Comparison of ENCODE assay signal across 29 cellular contexts in genomic region chr19:46608178-46608577, GRCh38. TPM values are rescaled to one million over a fixed set of nuclear protein-coding genes. Genes with fewer than 3 reads are reported as not detected.
DNase-seq lines count a peak whose midpoint lies in the region; TF ChIP-seq lines count a peak whose summit lies in the region.
"Had no signal": no experiment of that assay in that cellular context is flagged by ENCODE, and none has a peak within 500 bp of the region (broad histone marks: within the 10 kb centered on the region; RNA-seq: fewer than 3 reads in every experiment).

No MANE protein-coding gene starts in this region.

- no peaks in the 10 kb centered on the region for H3K27me3 ChIP-seq in dorsolateral prefrontal cortex
- H3K27me3 ChIP-seq: cardiac muscle cell, pancreas, spleen, suprapubic skin had no signal

- TF ChIP-seq CTCF in GM10248 (IDR thresholded peaks at IDR 0.05; ENCODE audit: control extremely low read depth, extremely low read depth, low read depth, missing control alignments): no peak
- TF ChIP-seq CTCF in dorsolateral prefrontal cortex (IDR thresholded peaks at IDR 0.05 in 54 of 56, conservative IDR thresholded peaks at IDR 0.05 in 2 of 56; ENCODE audit: low read depth in 1 of 56, partially characterized antibody in 56 of 56): no peak
- TF ChIP-seq CTCF in foreskin fibroblast (IDR thresholded peaks at IDR 0.05; ENCODE audit: low read depth, low read length): no peak

- POLR2A ChIA-PET in GM10248 (lab: Yijun Ruan, JAX): interaction anchor here (0.6 kb wide), 1 partner anchor 96 kb away, joined by 3 read pairs; no protein-coding TSS in a partner anchor

- CTCF ChIA-PET in GM10248 (lab: Yijun Ruan, JAX): interaction anchor here (18.5 kb wide), 1 partner anchor 54 kb away, joined by 287 read pairs; the partner anchor contains the start of gene DACT3

- peak; percentile 1 for DNase-seq in activated CD4-positive, alpha-beta T cell treated with anti-CD3 and anti-CD28 coated beads for 1 hour
- no peak for DNase-seq in activated CD4-positive, alpha-beta T cell treated with anti-CD3 and anti-CD28 coated beads, Interleukin-2, amount 50 U/mL, for 1 hour
- DNase-seq in GM10248 (ENCODE audit: extremely low spot score) (peak; percentile 6), dorsolateral prefrontal cortex (peak in 4 of 10 donors; percentile 21 to 33 (median 26)), foreskin fibroblast (no peak), NCI-H2196 (lab: John Stamatoyannopoulos, UW; ENCODE audit: unreplicated experiment) (no peak)
- DNase-seq in stimulated activated CD8-positive, alpha-beta memory T cell treated with anti-CD3 and anti-CD28 coated beads, Interleukin-4, amount 100 ng/mL, for 48 hours: peak; percentile 17
- DNase-seq in stimulated activated CD4-positive, alpha-beta T cell treated with anti-CD3 and anti-CD28 coated beads, Interleukin-1b, Interleukin-23, amount 100 ng/mL, for 48 hours: no peak
- DNase-seq: 8988T; activated CD4-positive, alpha-beta T cell treated with anti-CD3 and anti-CD28 coated beads for 48 hours; activated naive CD4-positive, alpha-beta T cell treated with anti-CD3 and anti-CD28 coated beads for 36 hours; Karpas-422; mammary epithelial cell; NCI-H1436; NCI-H446; NCI-H82; pancreas; stimulated activated CD4-positive, alpha-beta T cell treated with anti-CD3 and anti-CD28 coated beads, Interleukin-4, amount 100 ng/mL, for 1 hour had no signal

- intact Hi-C loops in dorsolateral prefrontal cortex (cut with DNase I): no loop called here

- H3K4me3 ChIP-seq in dorsolateral prefrontal cortex: peak overlapping the region in 7 of 59 donors; percentile 17 to 98 (median 26)
- no peak overlapping the region for H3K4me3 ChIP-seq in foreskin fibroblast (ENCODE audit: low read depth in 1 of 2, low read length in 2 of 2)
- H3K4me3 ChIP-seq: cardiac muscle cell, GM12878, GM23338, pancreas, spleen, suprapubic skin had no signal

- H3K27ac ChIP-seq in dorsolateral prefrontal cortex: peak overlapping the region in 56 of 59 donors; percentile 29 to 100 (median 99)
- H3K27ac ChIP-seq: cardiac muscle cell, pancreas, spleen, suprapubic skin, VCaP had no signal

RNA-seq across cellular contexts. Expression of gene CALM3, which starts 7.0 kb away (rescaled TPM):
- total RNA-seq in dorsolateral prefrontal cortex: 1,000 to 10,000 TPM in 107 of 120 experiments, 100 to 1,000 TPM in 13; 467 to 2,124 (median 1,470) TPM

RNA-seq across cellular contexts. Expression of gene PTGIR, which starts 16.7 kb away (rescaled TPM):
- total RNA-seq in dorsolateral prefrontal cortex: 1 to 10 TPM in 20 of 120 experiments, under 1 TPM in 69, not detected in 31; 0.19 to 2.5 (median 0.63) TPM
- total RNA-seq: GM23338, neural crest cell had no signal

RNA-seq across cellular contexts. Expression of gene GNG8, which starts 27.8 kb away (rescaled TPM):
- 1 to 10 TPM in 43 of 120 experiments, not detected in 77; 3.1 to 9.9 (median 5.0) TPM for total RNA-seq in dorsolateral prefrontal cortex
- total RNA-seq: cardiac muscle cell, Daoy, endothelial cell of umbilical vein, fibroblast of lung, GM12878, GM23338, mammary epithelial cell, mucosa of gallbladder, neural crest cell, pancreas, spleen, suprapubic skin had no signal

RNA-seq across cellular contexts. Expression of gene DACT3, which starts 52.8 kb away (rescaled TPM):
- total RNA-seq in dorsolateral prefrontal cortex: 10 to 100 TPM; 57.1 to 95.2 (median 76.6) TPM

Comparison
In these comparisons a context has a peak if more than half of its experiments do, and no peak if none do; other contexts are left out.
1. DNase-seq: peak in activated CD4-positive, alpha-beta T cell treated with anti-CD3 and anti-CD28 coated beads for 1 hour (single experiment), GM10248 (single experiment) and stimulated activated CD8-positive, alpha-beta memory T cell treated with anti-CD3 and anti-CD28 coated beads, Interleukin-4, amount 100 ng/mL, for 48 hours (single experiment); none in activated CD4-positive, alpha-beta T cell treated with anti-CD3 and anti-CD28 coated beads, Interleukin-2, amount 50 U/mL, for 1 hour (single experiment), foreskin fibroblast (0 of 2), stimulated activated CD4-positive, alpha-beta T cell treated with anti-CD3 and anti-CD28 coated beads, Interleukin-1b, Interleukin-23, amount 100 ng/mL, for 48 hours (single experiment) and NCI-H2196 (single experiment).